In genomic region chr6:28345201-28345600, GRCh38 we compare ENCODE assay signal across 11 cellular contexts.
"Had no signal": no experiment of that assay in that cellular context is flagged by ENCODE, and none has a peak within 500 bp of the region (broad histone marks: within the 10 kb centered on the region; RNA-seq: fewer than 3 reads in every experiment).

No MANE protein-coding gene starts in this region.

- H3K4me3 ChIP-seq: GM23248, GM23338, HAP-1 had no signal

- DNase-seq: GM23248, GOT3, H7, H9, HCEC 1CT, HFFc6 had no signal

- H3K36me3 ChIP-seq: HAP-1 had no signal

- ATAC-seq: GM23338, HCT116 had no signal

- H3K9ac ChIP-seq: GM23248 had no signal

- H3K27ac ChIP-seq: GM23248 had no signal

- H3K9me3 ChIP-seq: HAP-1 had no signal

- H2AFZ ChIP-seq: GM23248, GM23338 had no signal

- H3K4me2 ChIP-seq: GM23338 had no signal

- FAIRE-seq: H1, H54 had no signal

- H3K4me1 ChIP-seq: HAP-1 had no signal
